In the genomic region with DNA sequence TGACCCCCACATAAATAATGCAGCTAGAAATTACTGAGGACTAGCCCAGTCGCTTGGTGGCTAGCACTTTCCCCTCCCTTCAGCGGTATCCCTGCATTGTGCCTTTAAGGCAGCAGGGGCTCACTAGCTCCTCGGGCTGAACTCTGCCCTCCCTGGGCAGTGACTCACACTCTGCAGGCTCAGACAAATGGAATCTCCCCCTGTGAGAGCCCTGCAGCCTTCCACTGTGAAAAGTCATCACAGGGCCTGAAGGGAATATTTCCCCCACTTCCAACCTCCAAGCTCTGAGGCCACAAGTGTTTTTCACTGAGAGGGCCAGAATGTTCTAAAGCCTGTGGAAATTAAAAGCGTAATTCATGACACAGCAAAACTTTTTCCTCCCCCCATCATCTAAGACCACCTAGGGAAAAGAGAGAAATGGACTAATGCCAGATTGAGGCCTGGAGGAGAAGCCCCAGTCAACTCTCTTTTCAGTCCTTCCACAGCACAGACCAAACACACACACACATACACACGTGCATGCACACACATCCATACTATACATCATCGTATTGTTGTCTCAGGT, we compare ENCODE assay signal across 1 cellular context.
A peak's percentile ranks its signal among the peaks of the same experiment; 100 is the strongest.
TF ChIP-seq lines count a peak whose summit lies in the region.

No MANE protein-coding gene starts in this region.

TF ChIP-seq in HepG2, 621 proteins besides CTCF, POLR2A, EP300 and RAD21 (continued from another document and continues in another):
- TF ChIP-seq, protein P1, sequence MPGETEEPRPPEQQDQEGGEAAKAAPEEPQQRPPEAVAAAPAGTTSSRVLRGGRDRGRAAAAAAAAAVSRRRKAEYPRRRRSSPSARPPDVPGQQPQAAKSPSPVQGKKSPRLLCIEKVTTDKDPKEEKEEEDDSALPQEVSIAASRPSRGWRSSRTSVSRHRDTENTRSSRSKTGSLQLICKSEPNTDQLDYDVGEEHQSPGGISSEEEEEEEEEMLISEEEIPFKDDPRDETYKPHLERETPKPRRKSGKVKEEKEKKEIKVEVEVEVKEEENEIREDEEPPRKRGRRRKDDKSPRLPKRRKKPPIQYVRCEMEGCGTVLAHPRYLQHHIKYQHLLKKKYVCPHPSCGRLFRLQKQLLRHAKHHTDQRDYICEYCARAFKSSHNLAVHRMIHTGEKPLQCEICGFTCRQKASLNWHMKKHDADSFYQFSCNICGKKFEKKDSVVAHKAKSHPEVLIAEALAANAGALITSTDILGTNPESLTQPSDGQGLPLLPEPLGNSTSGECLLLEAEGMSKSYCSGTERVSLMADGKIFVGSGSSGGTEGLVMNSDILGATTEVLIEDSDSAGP (CRISPR knock-in tag; IDR thresholded peaks at IDR 0.05; ENCODE audit: borderline replicate concordance) = peak; percentile 99
- TF ChIP-seq HOXD1 (CRISPR knock-in tag; IDR thresholded peaks at IDR 0.05) (no peak), JUND (CRISPR knock-in tag; IDR thresholded peaks at IDR 0.05) (peak; percentile 93), MZF1 (CRISPR knock-in tag; IDR thresholded peaks at IDR 0.05; ENCODE audit: borderline replicate concordance) (no peak), ZNF530 (CRISPR knock-in tag; IDR thresholded peaks at IDR 0.05; ENCODE audit: low read depth) (no peak), ELF3 (CRISPR knock-in tag; IDR thresholded peaks at IDR 0.05) (no peak), CHD4 (IDR thresholded peaks at IDR 0.05; ENCODE audit: borderline replicate concordance, low read length) (no peak), PHB2 (IDR thresholded peaks at IDR 0.05; ENCODE audit: partially characterized antibody) (no peak), ZNF501 (CRISPR knock-in tag; IDR thresholded peaks at IDR 0.05) (no peak), HOXA7 (CRISPR knock-in tag; IDR thresholded peaks at IDR 0.05) (no peak), DMTF1 (CRISPR knock-in tag; IDR thresholded peaks at IDR 0.05) (no peak), IRF9 (CRISPR knock-in tag; IDR thresholded peaks at IDR 0.05; ENCODE audit: borderline replicate concordance) (no peak), ADNP (CRISPR knock-in tag; IDR thresholded peaks at IDR 0.05) (no peak), FOXK1 (CRISPR knock-in tag; IDR thresholded peaks at IDR 0.05; ENCODE audit: borderline replicate concordance, low read depth) (no peak), NCOA2 (CRISPR knock-in tag; IDR thresholded peaks at IDR 0.05) (no peak), TAF1 (CRISPR knock-in tag; IDR thresholded peaks at IDR 0.05) (no peak), MLX (CRISPR knock-in tag; IDR thresholded peaks at IDR 0.05) (no peak), CENPX (CRISPR knock-in tag; IDR thresholded peaks at IDR 0.05) (no peak), PATZ1 (CRISPR knock-in tag; IDR thresholded peaks at IDR 0.05) (peak; percentile 44; the same call in 1 of the 2 replicates), SRSF1 (optimal IDR thresholded peaks at IDR 0.05; ENCODE audit: low read depth, low read length) (no peak), MED8 (CRISPR knock-in tag; IDR thresholded peaks at IDR 0.05; ENCODE audit: insufficient replicate concordance) (no peak), ZNF678 (CRISPR knock-in tag; IDR thresholded peaks at IDR 0.05) (no peak), ZNF367 (CRISPR knock-in tag; IDR thresholded peaks at IDR 0.05; ENCODE audit: borderline replicate concordance) (no peak), JDP2 (CRISPR knock-in tag; IDR thresholded peaks at IDR 0.05; ENCODE audit: borderline replicate concordance) (no peak), ZNF260 (CRISPR knock-in tag; IDR thresholded peaks at IDR 0.05; ENCODE audit: borderline replicate concordance, low read depth) (no peak), ZNF296 (CRISPR knock-in tag; conservative IDR thresholded peaks at IDR 0.05) (no peak), KDM4B (CRISPR knock-in tag; IDR thresholded peaks at IDR 0.05) (no peak), ZNF549 (CRISPR knock-in tag; IDR thresholded peaks at IDR 0.05) (no peak), ZNF790 (CRISPR knock-in tag; IDR thresholded peaks at IDR 0.05; ENCODE audit: borderline replicate concordance) (no peak), ZSCAN31 (CRISPR knock-in tag; IDR thresholded peaks at IDR 0.05; ENCODE audit: low read depth) (no peak), RNF219 (CRISPR knock-in tag; IDR thresholded peaks at IDR 0.05) (no peak), EEA1 (CRISPR knock-in tag; IDR thresholded peaks at IDR 0.05; ENCODE audit: borderline replicate concordance) (no peak), SNAPC5 (CRISPR knock-in tag; IDR thresholded peaks at IDR 0.05; ENCODE audit: borderline replicate concordance) (no peak), TARDBP (CRISPR knock-in tag; IDR thresholded peaks at IDR 0.05) (no peak), ZNF441 (CRISPR knock-in tag; IDR thresholded peaks at IDR 0.05; ENCODE audit: borderline replicate concordance) (no peak), ZFP37 (CRISPR knock-in tag; IDR thresholded peaks at IDR 0.05; ENCODE audit: borderline replicate concordance) (no peak), HMG20B (CRISPR knock-in tag; conservative IDR thresholded peaks at IDR 0.05) (no peak), ZIK1 (CRISPR knock-in tag; IDR thresholded peaks at IDR 0.05; ENCODE audit: borderline replicate concordance, low read depth) (no peak), REL (CRISPR knock-in tag; conservative IDR thresholded peaks at IDR 0.05) (no peak), JUNB (CRISPR knock-in tag; IDR thresholded peaks at IDR 0.05; ENCODE audit: borderline replicate concordance) (no peak), TRIM24 (CRISPR knock-in tag; IDR thresholded peaks at IDR 0.05) (no peak), ZNF143 (CRISPR knock-in tag; IDR thresholded peaks at IDR 0.05) (no peak), ZNF709 (CRISPR knock-in tag; IDR thresholded peaks at IDR 0.05) (no peak)
- TF ChIP-seq, protein P2, sequence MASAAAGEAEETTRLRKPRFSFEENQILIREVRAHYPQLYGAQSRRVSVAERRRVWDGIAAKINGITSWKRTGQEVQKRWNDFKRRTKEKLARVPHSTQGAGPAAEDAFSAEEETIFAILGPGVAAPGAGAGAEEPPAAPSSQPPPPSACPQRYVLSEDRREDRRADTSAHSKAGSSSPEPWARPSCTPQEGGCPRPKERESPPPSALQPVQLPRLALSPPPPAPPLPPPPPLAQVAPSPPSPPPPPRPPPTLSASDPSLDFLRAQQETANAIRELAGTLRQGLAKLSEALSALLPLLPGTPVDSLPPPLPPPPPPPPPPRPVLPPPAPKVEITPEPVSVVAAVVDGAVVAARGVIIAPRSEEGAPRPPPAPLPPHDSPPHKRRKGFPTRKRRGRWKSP (CRISPR knock-in tag; IDR thresholded peaks at IDR 0.05) = no peak
- TF ChIP-seq, protein P3, sequence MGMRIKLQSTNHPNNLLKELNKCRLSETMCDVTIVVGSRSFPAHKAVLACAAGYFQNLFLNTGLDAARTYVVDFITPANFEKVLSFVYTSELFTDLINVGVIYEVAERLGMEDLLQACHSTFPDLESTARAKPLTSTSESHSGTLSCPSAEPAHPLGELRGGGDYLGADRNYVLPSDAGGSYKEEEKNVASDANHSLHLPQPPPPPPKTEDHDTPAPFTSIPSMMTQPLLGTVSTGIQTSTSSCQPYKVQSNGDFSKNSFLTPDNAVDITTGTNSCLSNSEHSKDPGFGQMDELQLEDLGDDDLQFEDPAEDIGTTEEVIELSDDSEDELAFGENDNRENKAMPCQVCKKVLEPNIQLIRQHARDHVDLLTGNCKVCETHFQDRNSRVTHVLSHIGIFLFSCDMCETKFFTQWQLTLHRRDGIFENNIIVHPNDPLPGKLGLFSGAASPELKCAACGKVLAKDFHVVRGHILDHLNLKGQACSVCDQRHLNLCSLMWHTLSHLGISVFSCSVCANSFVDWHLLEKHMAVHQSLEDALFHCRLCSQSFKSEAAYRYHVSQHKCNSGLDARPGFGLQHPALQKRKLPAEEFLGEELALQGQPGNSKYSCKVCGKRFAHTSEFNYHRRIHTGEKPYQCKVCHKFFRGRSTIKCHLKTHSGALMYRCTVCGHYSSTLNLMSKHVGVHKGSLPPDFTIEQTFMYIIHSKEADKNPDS (CRISPR knock-in tag; IDR thresholded peaks at IDR 0.05) = no peak
- TF ChIP-seq, protein P4, sequence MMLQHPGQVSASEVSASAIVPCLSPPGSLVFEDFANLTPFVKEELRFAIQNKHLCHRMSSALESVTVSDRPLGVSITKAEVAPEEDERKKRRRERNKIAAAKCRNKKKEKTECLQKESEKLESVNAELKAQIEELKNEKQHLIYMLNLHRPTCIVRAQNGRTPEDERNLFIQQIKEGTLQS (CRISPR knock-in tag; IDR thresholded peaks at IDR 0.05) = peak; percentile 89
- TF ChIP-seq, protein P5, sequence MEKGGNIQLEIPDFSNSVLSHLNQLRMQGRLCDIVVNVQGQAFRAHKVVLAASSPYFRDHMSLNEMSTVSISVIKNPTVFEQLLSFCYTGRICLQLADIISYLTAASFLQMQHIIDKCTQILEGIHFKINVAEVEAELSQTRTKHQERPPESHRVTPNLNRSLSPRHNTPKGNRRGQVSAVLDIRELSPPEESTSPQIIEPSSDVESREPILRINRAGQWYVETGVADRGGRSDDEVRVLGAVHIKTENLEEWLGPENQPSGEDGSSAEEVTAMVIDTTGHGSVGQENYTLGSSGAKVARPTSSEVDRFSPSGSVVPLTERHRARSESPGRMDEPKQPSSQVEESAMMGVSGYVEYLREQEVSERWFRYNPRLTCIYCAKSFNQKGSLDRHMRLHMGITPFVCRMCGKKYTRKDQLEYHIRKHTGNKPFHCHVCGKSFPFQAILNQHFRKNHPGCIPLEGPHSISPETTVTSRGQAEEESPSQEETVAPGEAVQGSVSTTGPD (CRISPR knock-in tag; IDR thresholded peaks at IDR 0.05) = no peak
- TF ChIP-seq, protein P6, sequence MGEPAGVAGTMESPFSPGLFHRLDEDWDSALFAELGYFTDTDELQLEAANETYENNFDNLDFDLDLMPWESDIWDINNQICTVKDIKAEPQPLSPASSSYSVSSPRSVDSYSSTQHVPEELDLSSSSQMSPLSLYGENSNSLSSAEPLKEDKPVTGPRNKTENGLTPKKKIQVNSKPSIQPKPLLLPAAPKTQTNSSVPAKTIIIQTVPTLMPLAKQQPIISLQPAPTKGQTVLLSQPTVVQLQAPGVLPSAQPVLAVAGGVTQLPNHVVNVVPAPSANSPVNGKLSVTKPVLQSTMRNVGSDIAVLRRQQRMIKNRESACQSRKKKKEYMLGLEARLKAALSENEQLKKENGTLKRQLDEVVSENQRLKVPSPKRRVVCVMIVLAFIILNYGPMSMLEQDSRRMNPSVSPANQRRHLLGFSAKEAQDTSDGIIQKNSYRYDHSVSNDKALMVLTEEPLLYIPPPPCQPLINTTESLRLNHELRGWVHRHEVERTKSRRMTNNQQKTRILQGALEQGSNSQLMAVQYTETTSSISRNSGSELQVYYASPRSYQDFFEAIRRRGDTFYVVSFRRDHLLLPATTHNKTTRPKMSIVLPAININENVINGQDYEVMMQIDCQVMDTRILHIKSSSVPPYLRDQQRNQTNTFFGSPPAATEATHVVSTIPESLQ (CRISPR knock-in tag; conservative IDR thresholded peaks at IDR 0.05) = no peak
